ENCODE assay signal across 8 cellular contexts in genomic region chr3:195259146-195259563, GRCh38. TPM values are rescaled to one million over a fixed set of nuclear protein-coding genes. Genes with fewer than 3 reads are reported as not detected.
DNase-seq lines count a peak whose midpoint lies in the region; ATAC-seq, FAIRE-seq and TF ChIP-seq lines count a peak whose summit lies in the region.

No MANE protein-coding gene starts in this region.

- POLR2A ChIA-PET in AG04450 (lab: Yijun Ruan, JAX), result interaction anchor here (1.0 to 2.3 kb wide), 3 partner anchors 571 to 576 kb away, joined by 3 to 8 read pairs (median 7); partner anchors contain the start of gene FAM43A

- H3K9me3 ChIP-seq in AG04450 (ENCODE audit: control insufficient read depth, insufficient read depth, low read length) (no peaks in the 10 kb centered on the region; the same call in 1 of the 2 replicates), SJSA1 (replicated peaks) (no peaks in the 10 kb centered on the region), esophagus muscularis mucosa (no peaks in the 10 kb centered on the region), pancreas (no peaks in the 10 kb centered on the region)

- CTCF ChIA-PET in AG04450 (lab: Charles Lee), result interaction anchor here (0.8 to 4.7 kb wide), 3 partner anchors 126 to 588 kb away, joined by 3 to 32 read pairs (median 6); partner anchors contain the start of gene LSG1

- H3K4me1 ChIP-seq in SJSA1 (replicated peaks) (peaks cover 45% of the 10 kb centered on the region), esophagus muscularis mucosa (peaks cover 32 to 41% (median 37%) of the 10 kb centered on the region in 4 donors), pancreas (peaks cover 0 to 3% (median 0%) of the 10 kb centered on the region in 3 donors)

- H3K27me3 ChIP-seq in AG04450 (ENCODE audit: control insufficient read depth, insufficient read depth, low read length), result no peaks in the 10 kb centered on the region
- no peaks in the 10 kb centered on the region for H3K27me3 ChIP-seq in SJSA1 (replicated peaks)
- H3K27me3 ChIP-seq in esophagus muscularis mucosa, result no peaks in the 10 kb centered on the region
- H3K27me3 ChIP-seq in pancreas, result no peaks in the 10 kb centered on the region

- ATAC-seq in GM19438 (IDR thresholded peaks at IDR 0.05; ENCODE audit: low read depth, unreplicated experiment) (peak; percentile 1), pancreas (peak in 2 of 4 donors; percentile 2 to 5), HG03039 (IDR thresholded peaks at IDR 0.05; ENCODE audit: unreplicated experiment) (no peak)

- DNase-seq in AG04450 (ENCODE audit: low read depth, low spot score) (no peak), SJSA1 (ENCODE audit: low read depth in 1 of 2, low spot score in 2 of 2) (no peak), esophagus muscularis mucosa (ENCODE audit: extremely low spot score) (no peak), pancreas (no peak), NCI-H748 treated with DMSO at 0.1 percent for 48 hours (lab: John Stamatoyannopoulos, UW) (no peak)
- DNase-seq in activated CD4-positive, alpha-beta T cell treated with anti-CD3 and anti-CD28 coated beads, Interleukin-2, amount 50 U/mL, for 4 hours, result no peak

- TF ChIP-seq EP300 in esophagus muscularis mucosa (IDR thresholded peaks at IDR 0.05), result no peak

- H3K27ac ChIP-seq in AG04450 (ENCODE audit: low read depth, low read length) (peak overlapping the region; percentile 88), SJSA1 (peak overlapping the region; percentile 86), esophagus muscularis mucosa (replicated peaks in 1 of 4) (peak overlapping the region; percentile 91 to 96 (median 96)), pancreas (peak overlapping the region; percentile 19 to 82 (median 75))

- no peak for TF ChIP-seq CTCF in AG04450 (IDR thresholded peaks at IDR 0.05; ENCODE audit: low read depth, low read length)
- no peak for TF ChIP-seq CTCF in esophagus muscularis mucosa (IDR thresholded peaks at IDR 0.05)
- TF ChIP-seq CTCF in pancreas (IDR thresholded peaks at IDR 0.05), result no peak

- 37% methylated on average over 12 of the region's 12 CpGs for WGBS in esophagus muscularis mucosa
- 59 to 66% methylated on average over 12 of the region's 12 CpGs for WGBS in pancreas, 2 donors

- no peaks in the 10 kb centered on the region for H3K36me3 ChIP-seq in SJSA1
- peaks cover 0 to 5% (median 0%) of the 10 kb centered on the region in 4 donors for H3K36me3 ChIP-seq in esophagus muscularis mucosa
- no peaks in the 10 kb centered on the region for H3K36me3 ChIP-seq in pancreas

- no peak for TF ChIP-seq POLR2A in esophagus muscularis mucosa (IDR thresholded peaks at IDR 0.05; ENCODE audit: low read depth)

- intact Hi-C loops in esophagus muscularis mucosa (cut with DNase I), result loop anchor here (5.0 to 10.0 kb wide), 2 partner anchors 147 to 484 kb away; no protein-coding TSS in a partner anchor
- intact Hi-C loops in pancreas (cut with DNase I), result loop anchor here in 2 of 3 donors (5.0 kb wide), 1 partner anchor 577 kb away; no protein-coding TSS in a partner anchor

- peak overlapping the region; percentile 63 for H3K4me3 ChIP-seq in AG04450 (ENCODE audit: low read depth, low read length)
- H3K4me3 ChIP-seq in SJSA1, result peak overlapping the region; percentile 47
- peak overlapping the region; percentile 73 to 91 (median 75) for H3K4me3 ChIP-seq in esophagus muscularis mucosa
- H3K4me3 ChIP-seq in pancreas, result peak overlapping the region; percentile 49 to 68 (median 60)

- no peak for FAIRE-seq in pancreas (lab: Jason Lieb, UNC)

RNA-seq across cellular contexts. Expression of gene XXYLT1, which starts 11.8 kb away (rescaled TPM):
- 16.5 and 17.3 TPM in 2 replicates for polyA plus RNA-seq in AG04450 (2011; rRNA removed)
- polyA minus RNA-seq in AG04450 (2011; rRNA and poly(A)+ RNA removed), result 12.2 and 15.9 TPM in 2 replicates
- 27.2 and 44.4 TPM in 2 replicates for total RNA-seq in SJSA1 (2014; rRNA removed; shearing (Covaris generic))
- 10 to 100 TPM in 3 of 4 donors, 1 to 10 TPM in 1; 8.8 to 18.5 (median 13.9) TPM for total RNA-seq in esophagus muscularis mucosa
- 1 to 10 TPM; 1.8 to 5.0 (median 2.5) TPM for total RNA-seq in pancreas
- 1 to 10 TPM; 2.5 to 3.4 TPM for polyA plus RNA-seq in pancreas
